In genomic region chr14:22178330-22178981, GRCh38 we compare ENCODE assay signal across 15 cellular contexts.
DNase-seq lines count a peak whose midpoint lies in the region; ATAC-seq and TF ChIP-seq lines count a peak whose summit lies in the region.
"Had no signal": no experiment of that assay in that cellular context is flagged by ENCODE, and none has a peak within 500 bp of the region (broad histone marks: within the 10 kb centered on the region; RNA-seq: fewer than 3 reads in every experiment).

No MANE protein-coding gene starts in this region.

- DNase-seq in Right ventricle myocardium superior (no peak), cardiac septum (ENCODE audit: low spot score) (no peak), SK-MEL-5 (ENCODE audit: low read depth, low spot score) (peak; percentile 28), left ventricle myocardium inferior (no peak), vagina (ENCODE audit: extremely low spot score in 2 of 2) (no peak), glutamatergic neuron (no peak), GM23338 (ENCODE audit: low spot score) (no peak)
- DNase-seq: activated CD4-positive, alpha-beta T cell treated with anti-CD3 and anti-CD28 coated beads, Interleukin-2, amount 50 U/mL, for 48 hours; activated effector memory CD4-positive, alpha-beta T cell treated with Interleukin-2 at 50 U/mL for 16 hours; effector CD8-positive, alpha-beta T cell; foreskin keratinocyte; NCI-H1417 treated with DMSO at 0.1 percent for 48 hours; NCI-H526 had no signal

- H3K4me1 ChIP-seq in left ventricle myocardium inferior (peaks cover 20% of the 10 kb centered on the region), vagina (peaks cover 37% of the 10 kb centered on the region), GM23338 (ENCODE audit: insufficient read depth) (no peaks in the 10 kb centered on the region)
- H3K4me1 ChIP-seq: tibial artery had no signal

- no peak for TF ChIP-seq CTCF in left ventricle myocardium inferior (IDR thresholded peaks at IDR 0.05; ENCODE audit: borderline replicate concordance)
- TF ChIP-seq CTCF in vagina (IDR thresholded peaks at IDR 0.05): no peak
- no peak for TF ChIP-seq CTCF in glutamatergic neuron (IDR thresholded peaks at IDR 0.05; ENCODE audit: partially characterized antibody, unreplicated experiment)
- no peak for TF ChIP-seq CTCF in GM23338 (conservative IDR thresholded peaks at IDR 0.05; ENCODE audit: low read depth in 2 of 2)

- in situ Hi-C loops in SK-MEL-5 (cut with HindIII; ENCODE audit: low pct_unique_long_range_greater_than_20kb, low sequenced_read_pairs): no loop called here

- H3K36me3 Mint-ChIP-seq in glutamatergic neuron (ENCODE audit: unreplicated experiment) (no peaks in the 10 kb centered on the region), GM23338 (ENCODE audit: low read depth) (no peaks in the 10 kb centered on the region)

- H3K9me3 Mint-ChIP-seq in glutamatergic neuron (ENCODE audit: unreplicated experiment) (no peaks in the 10 kb centered on the region), GM23338 (no peaks in the 10 kb centered on the region)

- no peaks in the 10 kb centered on the region for H3K36me3 ChIP-seq in left ventricle myocardium inferior
- no peaks in the 10 kb centered on the region for H3K36me3 ChIP-seq in vagina
- no peaks in the 10 kb centered on the region for H3K36me3 ChIP-seq in GM23338 (ENCODE audit: insufficient read depth)
- H3K36me3 ChIP-seq: tibial artery had no signal

- H3K27me3 ChIP-seq in left ventricle myocardium inferior (ENCODE audit: low read depth) (peaks cover 6% of the 10 kb centered on the region), vagina (no peaks in the 10 kb centered on the region), GM23338 (ENCODE audit: insufficient read depth) (no peaks in the 10 kb centered on the region)
- H3K27me3 ChIP-seq: foreskin keratinocyte, tibial artery had no signal

- H4K20me1 ChIP-seq in GM23338 (replicated peaks; ENCODE audit: insufficient read depth): no peaks in the 10 kb centered on the region

- no peak overlapping the region for H3K4me3 ChIP-seq in left ventricle myocardium inferior
- H3K4me3 ChIP-seq in vagina: no peak overlapping the region
- no peak overlapping the region for H3K4me3 ChIP-seq in GM23338
- H3K4me3 ChIP-seq: tibial artery had no signal

- H3K4me1 Mint-ChIP-seq in glutamatergic neuron (ENCODE audit: low read depth, unreplicated experiment): no peaks in the 10 kb centered on the region
- H3K4me1 Mint-ChIP-seq in GM23338: peaks cover 2% of the 10 kb centered on the region; the same call in 2 of the 3 replicates

- H3K9me2 ChIP-seq in GM23338 (ENCODE audit: insufficient read depth): no peaks in the 10 kb centered on the region

- no peaks in the 10 kb centered on the region for H3F3A ChIP-seq in GM23338 (replicated peaks; ENCODE audit: low read depth)

- H3K9me3 ChIP-seq in left ventricle myocardium inferior (replicated peaks): no peaks in the 10 kb centered on the region
- no peaks in the 10 kb centered on the region for H3K9me3 ChIP-seq in vagina
- H3K9me3 ChIP-seq: tibial artery had no signal

- no peaks in the 10 kb centered on the region for H3K79me2 ChIP-seq in GM23338 (replicated peaks; ENCODE audit: insufficient read depth)

- H3K4me3 Mint-ChIP-seq in glutamatergic neuron (ENCODE audit: unreplicated experiment) (no peak overlapping the region), GM23338 (no peak overlapping the region)

- no peaks in the 10 kb centered on the region for H3K27me3 Mint-ChIP-seq in glutamatergic neuron (ENCODE audit: unreplicated experiment)
- H3K27me3 Mint-ChIP-seq in GM23338 (ENCODE audit: insufficient read depth, low read depth, poor library complexity): peaks cover 2% of the 10 kb centered on the region

- peak; percentile 94 for ATAC-seq in Right ventricle myocardium superior (ENCODE audit: poor library complexity)
- ATAC-seq in GM23338: no peak
- no peak for ATAC-seq in GM21717 (IDR thresholded peaks at IDR 0.05; ENCODE audit: unreplicated experiment)
- ATAC-seq: foreskin keratinocyte had no signal

- intact Hi-C loops in Right ventricle myocardium superior (cut with DNase I) (no loop called here), cardiac septum (cut with DNase I) (no loop called here), left ventricle myocardium inferior (cut with micrococcal nuclease) (no loop called here), vagina (cut with DNase I) (no loop called here)

- H3K27ac ChIP-seq in left ventricle myocardium inferior (replicated peaks) (peak overlapping the region; percentile 18), vagina (peak overlapping the region; percentile 71), GM23338 (ENCODE audit: low read depth) (no peak overlapping the region)
- H3K27ac ChIP-seq: foreskin keratinocyte had no signal

- H2AFZ ChIP-seq in GM23338: no peak overlapping the region

- no peak for TF ChIP-seq POLR2A in vagina (IDR thresholded peaks at IDR 0.05)

- H3K27ac Mint-ChIP-seq in glutamatergic neuron (ENCODE audit: unreplicated experiment) (no peak overlapping the region), GM23338 (no peak overlapping the region)

- no peak overlapping the region for H3K4me2 ChIP-seq in GM23338

TF ChIP-seq in GM23338, 12 proteins besides CTCF, POLR2A, EP300 and RAD21 (continues in another document):
- TF ChIP-seq ZNF462 (CRISPR knock-in tag; IDR thresholded peaks at IDR 0.05) (no peak), NANOG (IDR thresholded peaks at IDR 0.05; ENCODE audit: borderline replicate concordance) (no peak), EZH2 (IDR thresholded peaks at IDR 0.05; ENCODE audit: low read depth, unreplicated experiment) (no peak), ZNF331 (CRISPR knock-in tag; IDR thresholded peaks at IDR 0.05; ENCODE audit: low read depth) (no peak), CREB1 (CRISPR knock-in tag; IDR thresholded peaks at IDR 0.05; ENCODE audit: low read depth) (no peak), JUNB (IDR thresholded peaks at IDR 0.05; ENCODE audit: unreplicated experiment) (no peak)
